ENCODE assay signal across 2 cellular contexts in the genomic region with DNA sequence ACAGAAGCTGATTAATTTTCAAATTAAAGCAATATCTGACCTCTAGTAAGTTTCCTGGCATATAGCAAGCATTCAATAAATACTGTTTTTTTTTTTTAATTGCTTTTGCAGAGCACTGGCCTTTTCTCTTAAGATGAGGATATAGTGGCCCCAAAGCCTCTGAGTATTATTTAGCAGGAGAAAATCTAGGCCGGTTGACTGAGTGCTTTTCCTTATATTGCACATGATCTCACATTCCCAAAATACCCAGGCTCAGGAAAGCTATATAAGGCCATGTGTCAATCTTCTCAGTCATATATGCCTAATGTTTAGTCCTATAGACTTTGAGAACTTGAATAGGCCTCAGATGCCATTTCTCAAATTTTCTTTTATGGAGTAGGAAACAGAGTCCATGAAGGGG.
TF ChIP-seq lines count a peak whose summit lies in the region.

No MANE protein-coding gene starts in this region.

TF ChIP-seq in A549, 52 proteins besides CTCF, POLR2A, EP300 and RAD21 (continued from another document):
- TF ChIP-seq PHF8 (IDR thresholded peaks at IDR 0.05; ENCODE audit: borderline replicate concordance, low read depth): no peak

TF ChIP-seq in H1, 55 proteins besides CTCF, POLR2A, EP300 and RAD21 (continued from another document):
- no peak for TF ChIP-seq POU5F1 (IDR thresholded peaks at IDR 0.05; ENCODE audit: low read depth, low read length)
- TF ChIP-seq KDM5A (IDR thresholded peaks at IDR 0.05; ENCODE audit: low read length): no peak
- no peak for TF ChIP-seq CBX5 (IDR thresholded peaks at IDR 0.05; ENCODE audit: low read depth, low read length)
- TF ChIP-seq SRF (IDR thresholded peaks at IDR 0.05; ENCODE audit: low read depth, low read length): no peak
- TF ChIP-seq, protein P1, sequence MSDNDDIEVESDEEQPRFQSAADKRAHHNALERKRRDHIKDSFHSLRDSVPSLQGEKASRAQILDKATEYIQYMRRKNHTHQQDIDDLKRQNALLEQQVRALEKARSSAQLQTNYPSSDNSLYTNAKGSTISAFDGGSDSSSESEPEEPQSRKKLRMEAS (IDR thresholded peaks at IDR 0.05): no peak
- no peak for TF ChIP-seq CEBPB (IDR thresholded peaks at IDR 0.05; ENCODE audit: low read depth, low read length)
- no peak for TF ChIP-seq SIRT6 (IDR thresholded peaks at IDR 0.05; ENCODE audit: low read length)
- TF ChIP-seq ZNF274 (IDR thresholded peaks at IDR 0.05; ENCODE audit: borderline replicate concordance, extremely low read depth, low read length): no peak
- TF ChIP-seq NANOG (IDR thresholded peaks at IDR 0.05; ENCODE audit: insufficient read depth, low read depth, low read length, poor library complexity, severe bottlenecking): no peak
- no peak for TF ChIP-seq SP2 (IDR thresholded peaks at IDR 0.05; ENCODE audit: low read length)
- no peak for TF ChIP-seq TEAD4 (IDR thresholded peaks at IDR 0.05; ENCODE audit: low read depth, low read length)
- TF ChIP-seq CBX8 (IDR thresholded peaks at IDR 0.05; ENCODE audit: borderline replicate concordance, low read depth, low read length): no peak
- no peak for TF ChIP-seq YY1 (IDR thresholded peaks at IDR 0.05; ENCODE audit: low read depth, low read length)
TF ChIP-seq in H1: peak in this region for 0.
